In the genomic region with DNA sequence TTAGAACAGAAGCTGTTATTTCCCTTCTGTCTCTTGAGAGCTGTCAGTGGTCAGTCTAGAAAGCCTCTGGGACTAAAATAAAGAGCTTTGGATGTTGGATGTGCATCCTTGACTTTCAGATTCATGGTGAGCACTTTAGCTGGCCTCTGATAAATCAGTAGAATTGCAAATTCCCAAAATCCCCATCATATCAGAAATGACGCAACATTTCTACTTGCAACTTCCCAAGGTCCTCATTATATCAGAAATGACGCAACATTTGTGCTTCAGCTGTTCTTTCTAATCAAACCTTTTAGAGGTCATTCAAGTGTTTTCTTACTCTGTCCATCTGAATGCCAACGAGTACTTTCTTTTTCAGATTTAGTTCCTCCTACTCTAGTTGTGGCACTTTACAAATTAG, we compare ENCODE assay signal across 28 cellular contexts.
DNase-seq lines count a peak whose midpoint lies in the region; ATAC-seq and TF ChIP-seq lines count a peak whose summit lies in the region.
"Had no signal": no experiment of that assay in that cellular context is flagged by ENCODE, and none has a peak within 500 bp of the region (broad histone marks: within the 10 kb centered on the region; RNA-seq: fewer than 3 reads in every experiment).

No MANE protein-coding gene starts in this region.

- H3K4me3 Mint-ChIP-seq in stimulated activated memory B cell treated with anti-CD40 and anti-IgM and Interleukin-4, amounts not matched to agents 10 μg/mL and 1 μg/mL and 100 μg/mL, for 72 hours = no peak overlapping the region
- H3K4me3 Mint-ChIP-seq: activated CD8-positive, alpha-beta T cell treated with anti-CD3 and anti-CD28 coated beads for 36 hours; nephron progenitor cell had no signal

- in situ Hi-C loops in GM13977 (cut with MboI; ENCODE audit: low pct_unique_long_range_greater_than_20kb, low sequenced_read_pairs, unreplicated experiment) = no loop called here

- no peaks in the 10 kb centered on the region for H3K27me3 ChIP-seq in SK-N-SH (ENCODE audit: insufficient read depth)
- H3K27me3 ChIP-seq in lower lobe of right lung (ENCODE audit: low read depth) = no peaks in the 10 kb centered on the region
- no peaks in the 10 kb centered on the region for H3K27me3 ChIP-seq in upper lobe of right lung
- H3K27me3 ChIP-seq: dorsolateral prefrontal cortex, thyroid gland had no signal

- TF ChIP-seq EP300 in SK-N-SH (IDR thresholded peaks at IDR 0.05; ENCODE audit: borderline replicate concordance in 1 of 2, low read depth in 1 of 2, low read length in 1 of 2) = no peak

- H3K9ac ChIP-seq in SK-N-SH = no peak overlapping the region

- no peaks in the 10 kb centered on the region for H3K79me2 ChIP-seq in SK-N-SH (ENCODE audit: insufficient read depth)

- H3F3A ChIP-seq in SK-N-SH (replicated peaks; ENCODE audit: insufficient read depth) = peaks cover 2% of the 10 kb centered on the region

- H2AFZ ChIP-seq in SK-N-SH (ENCODE audit: low read depth) = peak overlapping the region; percentile 49; the same call in 1 of the 2 replicates

- TF ChIP-seq CTCF in SK-N-SH (IDR thresholded peaks at IDR 0.05) = no peak
- no peak for TF ChIP-seq CTCF in fibroblast of the aortic adventitia (IDR thresholded peaks at IDR 0.05; ENCODE audit: insufficient read depth, low read length)
- TF ChIP-seq CTCF in lower lobe of right lung (IDR thresholded peaks at IDR 0.05) = no peak
- no peak for TF ChIP-seq CTCF in upper lobe of right lung (IDR thresholded peaks at IDR 0.05)
- no peak for TF ChIP-seq CTCF in GM13977 (IDR thresholded peaks at IDR 0.05; ENCODE audit: extremely low read depth, insufficient read depth, missing control alignments)

- H3K4me1 Mint-ChIP-seq in stimulated activated memory B cell treated with anti-CD40 and anti-IgM and Interleukin-4, amounts not matched to agents 10 μg/mL and 1 μg/mL and 100 μg/mL, for 72 hours = no peaks in the 10 kb centered on the region
- H3K4me1 Mint-ChIP-seq: nephron progenitor cell had no signal

- intact Hi-C loops in lower lobe of right lung (cut with DNase I) (no loop called here), upper lobe of right lung (cut with DNase I) (no loop called here)

- CTCF ChIA-PET in SK-N-SH (lab: Yijun Ruan, JAX) = no interaction called here

- DNase-seq in SK-N-SH = no peak
- peak; percentile 90 for DNase-seq in fibroblast of the aortic adventitia (ENCODE audit: low read depth)
- no peak for DNase-seq in lower lobe of right lung
- DNase-seq in upper lobe of right lung = no peak
- no peak for DNase-seq in stimulated activated CD4-positive, alpha-beta T cell treated with anti-CD3 and anti-CD28 coated beads, Interleukin-12 subunit alpha, Interleukin-12 subunit beta, amount 100 ng/mL, for 4 hours
- no peak for DNase-seq in GM13977 (ENCODE audit: low spot score)
- DNase-seq: activated CD8-positive, alpha-beta T cell treated with anti-CD3 and anti-CD28 coated beads for 36 hours; activated naive CD4-positive, alpha-beta T cell; amygdala; central memory CD4-positive, alpha-beta T cell; COR-L47; DMS79 treated with DMSO at 0.1 percent for 48 hours; dorsolateral prefrontal cortex; midbrain; NCI-H1092; NCI-H187 treated with DMSO at 0.1 percent for 48 hours; NCI-H2227 treated with DMSO at 0.1 percent for 48 hours; NCI-H748 treated with DMSO at 0.1 percent for 48 hours; nephron progenitor cell; posterior cingulate gyrus; stimulated activated CD4-positive, alpha-beta T cell treated with anti-CD3 and anti-CD28 coated beads, Interleukin-4, amount 100 ng/mL, for 1 hour; stimulated activated naive CD4-positive, alpha-beta T cell treated with Interleukin-2 at 50 U/mL for 16 hours; thyroid gland had no signal

- no peaks in the 10 kb centered on the region for H3K4me1 ChIP-seq in SK-N-SH (ENCODE audit: control insufficient read depth in 1 of 2, insufficient read depth in 2 of 2, low read depth in 1 of 2, low read length in 1 of 2)
- H3K4me1 ChIP-seq in lower lobe of right lung = no peaks in the 10 kb centered on the region
- peaks cover 6% of the 10 kb centered on the region for H3K4me1 ChIP-seq in upper lobe of right lung
- H3K4me1 ChIP-seq: thyroid gland had no signal

- 64% methylated on average over 3 of the region's 3 CpGs for WGBS in SK-N-SH (ENCODE audit: low lambda C conversion rate)

- H3K27ac ChIP-seq in SK-N-SH (ENCODE audit: low read depth in 2 of 2, low read length in 1 of 2) (no peak overlapping the region), lower lobe of right lung (peak overlapping the region; percentile 7), upper lobe of right lung (peak overlapping the region; percentile 15)
- H3K27ac ChIP-seq: 22Rv1, dorsolateral prefrontal cortex, RWPE1, thyroid gland had no signal

- H3K9me3 ChIP-seq in SK-N-SH = no peaks in the 10 kb centered on the region
- H3K9me3 ChIP-seq in lower lobe of right lung = no peaks in the 10 kb centered on the region
- no peaks in the 10 kb centered on the region for H3K9me3 ChIP-seq in upper lobe of right lung
- H3K9me3 ChIP-seq: thyroid gland had no signal

- H3K9me3 Mint-ChIP-seq in stimulated activated memory B cell treated with anti-CD40 and anti-IgM and Interleukin-4, amounts not matched to agents 10 μg/mL and 1 μg/mL and 100 μg/mL, for 72 hours = peaks cover 4% of the 10 kb centered on the region
- H3K9me3 Mint-ChIP-seq: activated CD8-positive, alpha-beta T cell treated with anti-CD3 and anti-CD28 coated beads for 36 hours had no signal

- H3K4me3 ChIP-seq in SK-N-SH (ENCODE audit: low read depth in 2 of 2, low read length in 1 of 2) = no peak overlapping the region
- no peak overlapping the region for H3K4me3 ChIP-seq in fibroblast of the aortic adventitia (ENCODE audit: low read depth, low read length)
- H3K4me3 ChIP-seq in lower lobe of right lung = no peak overlapping the region
- no peak overlapping the region for H3K4me3 ChIP-seq in upper lobe of right lung
- H3K4me3 ChIP-seq: dorsolateral prefrontal cortex, smooth muscle cell, thyroid gland had no signal

- H3K27ac Mint-ChIP-seq in stimulated activated memory B cell treated with anti-CD40 and anti-IgM and Interleukin-4, amounts not matched to agents 10 μg/mL and 1 μg/mL and 100 μg/mL, for 72 hours = no peak overlapping the region
- H3K27ac Mint-ChIP-seq: activated CD8-positive, alpha-beta T cell treated with anti-CD3 and anti-CD28 coated beads for 36 hours; nephron progenitor cell had no signal

- no peaks in the 10 kb centered on the region for H4K20me1 ChIP-seq in SK-N-SH (ENCODE audit: insufficient read depth)

- TF ChIP-seq RAD21 in SK-N-SH (IDR thresholded peaks at IDR 0.05; ENCODE audit: low read length) = no peak

- no peak overlapping the region for H3K4me2 ChIP-seq in SK-N-SH
- H3K4me2 ChIP-seq: smooth muscle cell had no signal

- H3K9me2 ChIP-seq in SK-N-SH = no peaks in the 10 kb centered on the region

- ATAC-seq in SK-N-SH treated with all-trans-retinoic acid at 6 μM for 48 hours (no peak), lower lobe of right lung (peak; percentile 51 to 95), upper lobe of right lung (peak; percentile 34)
- ATAC-seq in stimulated activated memory B cell treated with anti-CD40 and anti-IgM and Interleukin-4, amounts not matched to agents 10 μg/mL and 1 μg/mL and 100 μg/mL, for 72 hours = no peak
- ATAC-seq: activated CD8-positive, alpha-beta T cell treated with anti-CD3 and anti-CD28 coated beads for 36 hours had no signal

- H3K36me3 ChIP-seq in SK-N-SH (replicated peaks in 1 of 2; ENCODE audit: control insufficient read depth in 1 of 2, insufficient read depth in 2 of 2, low read length in 1 of 2) = no peaks in the 10 kb centered on the region
- H3K36me3 ChIP-seq in lower lobe of right lung = no peaks in the 10 kb centered on the region
- no peaks in the 10 kb centered on the region for H3K36me3 ChIP-seq in upper lobe of right lung
- H3K36me3 ChIP-seq: thyroid gland had no signal

- POLR2A ChIA-PET in SK-N-SH (lab: Yijun Ruan, JAX) = no interaction called here

- H3K27me3 Mint-ChIP-seq in stimulated activated memory B cell treated with anti-CD40 and anti-IgM and Interleukin-4, amounts not matched to agents 10 μg/mL and 1 μg/mL and 100 μg/mL, for 72 hours = no peaks in the 10 kb centered on the region
- H3K27me3 Mint-ChIP-seq: activated CD8-positive, alpha-beta T cell treated with anti-CD3 and anti-CD28 coated beads for 36 hours had no signal

- H3K36me3 Mint-ChIP-seq in stimulated activated memory B cell treated with anti-CD40 and anti-IgM and Interleukin-4, amounts not matched to agents 10 μg/mL and 1 μg/mL and 100 μg/mL, for 72 hours = no peaks in the 10 kb centered on the region

TF ChIP-seq in SK-N-SH, 30 proteins besides CTCF, POLR2A, EP300 and RAD21 (continues in another document):
- TF ChIP-seq TCF12 (IDR thresholded peaks at IDR 0.05) (no peak), SIN3A (IDR thresholded peaks at IDR 0.05; ENCODE audit: borderline replicate concordance, low read depth, low read length) (no peak)
- TF ChIP-seq, protein P1, sequence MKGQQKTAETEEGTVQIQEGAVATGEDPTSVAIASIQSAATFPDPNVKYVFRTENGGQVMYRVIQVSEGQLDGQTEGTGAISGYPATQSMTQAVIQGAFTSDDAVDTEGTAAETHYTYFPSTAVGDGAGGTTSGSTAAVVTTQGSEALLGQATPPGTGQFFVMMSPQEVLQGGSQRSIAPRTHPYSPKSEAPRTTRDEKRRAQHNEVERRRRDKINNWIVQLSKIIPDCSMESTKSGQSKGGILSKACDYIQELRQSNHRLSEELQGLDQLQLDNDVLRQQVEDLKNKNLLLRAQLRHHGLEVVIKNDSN (IDR thresholded peaks at IDR 0.05; ENCODE audit: borderline replicate concordance, low read depth) = no peak

TF ChIP-seq in SK-N-SH treated with all-trans-retinoic acid at 6 μM for 48 hours, 23 proteins besides CTCF, POLR2A, EP300 and RAD21 (continues in another document):
- TF ChIP-seq, protein P2, sequence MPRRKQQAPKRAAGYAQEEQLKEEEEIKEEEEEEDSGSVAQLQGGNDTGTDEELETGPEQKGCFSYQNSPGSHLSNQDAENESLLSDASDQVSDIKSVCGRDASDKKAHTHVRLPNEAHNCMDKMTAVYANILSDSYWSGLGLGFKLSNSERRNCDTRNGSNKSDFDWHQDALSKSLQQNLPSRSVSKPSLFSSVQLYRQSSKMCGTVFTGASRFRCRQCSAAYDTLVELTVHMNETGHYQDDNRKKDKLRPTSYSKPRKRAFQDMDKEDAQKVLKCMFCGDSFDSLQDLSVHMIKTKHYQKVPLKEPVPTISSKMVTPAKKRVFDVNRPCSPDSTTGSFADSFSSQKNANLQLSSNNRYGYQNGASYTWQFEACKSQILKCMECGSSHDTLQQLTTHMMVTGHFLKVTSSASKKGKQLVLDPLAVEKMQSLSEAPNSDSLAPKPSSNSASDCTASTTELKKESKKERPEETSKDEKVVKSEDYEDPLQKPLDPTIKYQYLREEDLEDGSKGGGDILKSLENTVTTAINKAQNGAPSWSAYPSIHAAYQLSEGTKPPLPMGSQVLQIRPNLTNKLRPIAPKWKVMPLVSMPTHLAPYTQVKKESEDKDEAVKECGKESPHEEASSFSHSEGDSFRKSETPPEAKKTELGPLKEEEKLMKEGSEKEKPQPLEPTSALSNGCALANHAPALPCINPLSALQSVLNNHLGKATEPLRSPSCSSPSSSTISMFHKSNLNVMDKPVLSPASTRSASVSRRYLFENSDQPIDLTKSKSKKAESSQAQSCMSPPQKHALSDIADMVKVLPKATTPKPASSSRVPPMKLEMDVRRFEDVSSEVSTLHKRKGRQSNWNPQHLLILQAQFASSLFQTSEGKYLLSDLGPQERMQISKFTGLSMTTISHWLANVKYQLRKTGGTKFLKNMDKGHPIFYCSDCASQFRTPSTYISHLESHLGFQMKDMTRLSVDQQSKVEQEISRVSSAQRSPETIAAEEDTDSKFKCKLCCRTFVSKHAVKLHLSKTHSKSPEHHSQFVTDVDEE (CRISPR knock-in tag; IDR thresholded peaks at IDR 0.05) = no peak

Comparison
In these comparisons a context has a peak if more than half of its experiments do, and no peak if none do; other contexts are left out.
1. H3K27ac ChIP-seq: peak in lower lobe of right lung (single experiment) and upper lobe of right lung (single experiment); none in SK-N-SH (0 of 2).
2. ATAC-seq: peak in lower lobe of right lung (2 of 2) and upper lobe of right lung (single experiment); none in SK-N-SH treated with all-trans-retinoic acid at 6 μM for 48 hours (single experiment) and stimulated activated memory B cell treated with anti-CD40 and anti-IgM and Interleukin-4, amounts not matched to agents 10 μg/mL and 1 μg/mL and 100 μg/mL, for 72 hours (single experiment).